ENCODE assay signal across 7 cellular contexts in the genomic region with DNA sequence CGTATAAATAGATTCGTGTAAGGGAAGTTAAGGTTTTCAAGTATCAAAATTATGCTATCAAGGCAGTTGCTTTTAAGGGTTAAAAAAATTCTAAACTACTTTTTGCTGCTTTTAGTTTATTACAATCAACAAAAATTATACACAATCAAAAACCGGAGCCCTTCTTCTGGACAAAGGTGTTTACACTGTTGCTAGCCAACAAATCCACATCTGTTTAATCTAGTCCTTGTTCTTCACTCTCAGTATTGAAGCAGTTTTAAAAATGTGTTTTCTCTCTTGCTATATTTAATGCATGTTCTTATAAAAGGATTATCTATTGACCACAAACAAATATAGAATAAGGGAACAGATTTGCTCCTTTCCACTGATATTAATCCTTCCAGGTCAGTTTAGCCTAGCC. TPM values are rescaled to one million over a fixed set of nuclear protein-coding genes. Genes with fewer than 3 reads are reported as not detected.
DNase-seq lines count a peak whose midpoint lies in the region; ATAC-seq and TF ChIP-seq lines count a peak whose summit lies in the region.

No MANE protein-coding gene starts in this region.

- no peaks in the 10 kb centered on the region for H3K9me2 ChIP-seq in GM23248 (ENCODE audit: insufficient read depth)

- peak overlapping the region; percentile 95 for H3K27ac ChIP-seq in GM23248
- no peak overlapping the region for H3K27ac ChIP-seq in RWPE2 (ENCODE audit: poor library complexity, severe bottlenecking)
- peak overlapping the region in 9 of 21 experiments; percentile 24 to 100 (median 95) for H3K27ac ChIP-seq in skin epidermis

- peaks cover 19% of the 10 kb centered on the region for H3F3A ChIP-seq in GM23248 (ENCODE audit: insufficient read depth)

- no peaks in the 10 kb centered on the region for H3K27me3 ChIP-seq in GM23248 (replicated peaks; ENCODE audit: insufficient read depth)
- no peaks in the 10 kb centered on the region for H3K27me3 ChIP-seq in RWPE2 (ENCODE audit: insufficient read depth, poor library complexity, severe bottlenecking)

- H3K4me2 ChIP-seq in GM23248 (ENCODE audit: unreplicated experiment), result peak overlapping the region; percentile 97

- no peak overlapping the region for H2AFZ ChIP-seq in GM23248

- no peak for TF ChIP-seq CTCF in RWPE2 (IDR thresholded peaks at IDR 0.05; ENCODE audit: poor library complexity, severe bottlenecking)

- in situ Hi-C loops in GM23248 (cut with MboI), result no loop called here

- DNase-seq in GM23248, result peak; percentile 45
- no peak for DNase-seq in RWPE2 (ENCODE audit: low spot score)
- DNase-seq in fibroblast of gingiva (ENCODE audit: low read depth), result peak; percentile 17
- no peak for DNase-seq in hippocampal formation (lab: John Stamatoyannopoulos, UW)
- no peak for DNase-seq in central memory CD4-positive, alpha-beta T cell

- WGBS in GM23248 (ENCODE audit: low coverage in 1 of 2, low lambda C conversion rate in 2 of 2, missing lambda C conversion rate in 2 of 2), 2 experiments, result 17 to 20% methylated on average over 3 of the region's 3 CpGs

- H3K4me1 ChIP-seq in GM23248 (ENCODE audit: insufficient read depth), result peaks cover 19% of the 10 kb centered on the region
- peaks cover 31% of the 10 kb centered on the region for H3K4me1 ChIP-seq in RWPE2 (ENCODE audit: insufficient read depth, poor library complexity, severe bottlenecking)

- H3K9me3 ChIP-seq in GM23248 (ENCODE audit: low read depth) (no peaks in the 10 kb centered on the region), RWPE2 (ENCODE audit: severe bottlenecking) (peaks cover 7% of the 10 kb centered on the region)

- peak overlapping the region; percentile 86 for H3K4me3 ChIP-seq in GM23248
- peak overlapping the region; percentile 84 for H3K4me3 ChIP-seq in RWPE2 (ENCODE audit: severe bottlenecking)
- peak overlapping the region; percentile 62 to 96 (median 85) for H3K4me3 ChIP-seq in skin epidermis

- H3K36me3 ChIP-seq in GM23248 (ENCODE audit: low read depth) (peaks cover 35% of the 10 kb centered on the region), RWPE2 (ENCODE audit: low read depth) (peaks cover 61% of the 10 kb centered on the region)

- ATAC-seq in RWPE2 (ENCODE audit: low read depth) (no peak), HG03457 (IDR thresholded peaks at IDR 0.05; ENCODE audit: unreplicated experiment) (no peak)

- H3K9ac ChIP-seq in GM23248, result peak overlapping the region; percentile 95

- peaks cover 69% of the 10 kb centered on the region for H3K79me2 ChIP-seq in GM23248 (ENCODE audit: insufficient read depth)

- peaks cover 23% of the 10 kb centered on the region; the same call in 1 of the 2 replicates for H4K20me1 ChIP-seq in GM23248 (ENCODE audit: insufficient read depth)

RNA-seq across cellular contexts. Expression of a gene that starts 2.5 kb away (rescaled TPM):
- 16.5 and 18.3 TPM in 2 replicates for total RNA-seq in GM23248 (2014; rRNA removed; shearing (Covaris generic))
- polyA plus RNA-seq in GM23248 (2016; fragmentation: Nextera tagmentation; extraction: Ambion mirVana), result 11.2 and 12.0 TPM in 2 replicates

Comparison
In these comparisons a context has a peak if more than half of its experiments do, and no peak if none do; other contexts are left out.
1. DNase-seq: peak in GM23248 (single experiment) and fibroblast of gingiva (single experiment); none in RWPE2 (single experiment), hippocampal formation (0 of 2) and central memory CD4-positive, alpha-beta T cell (single experiment).
2. Peak in every context shown above with its lines, with median percentiles within 50 percentile points of each other: H3K4me3 ChIP-seq.